8 cellular contexts compared by ENCODE assay signal in the genomic region with DNA sequence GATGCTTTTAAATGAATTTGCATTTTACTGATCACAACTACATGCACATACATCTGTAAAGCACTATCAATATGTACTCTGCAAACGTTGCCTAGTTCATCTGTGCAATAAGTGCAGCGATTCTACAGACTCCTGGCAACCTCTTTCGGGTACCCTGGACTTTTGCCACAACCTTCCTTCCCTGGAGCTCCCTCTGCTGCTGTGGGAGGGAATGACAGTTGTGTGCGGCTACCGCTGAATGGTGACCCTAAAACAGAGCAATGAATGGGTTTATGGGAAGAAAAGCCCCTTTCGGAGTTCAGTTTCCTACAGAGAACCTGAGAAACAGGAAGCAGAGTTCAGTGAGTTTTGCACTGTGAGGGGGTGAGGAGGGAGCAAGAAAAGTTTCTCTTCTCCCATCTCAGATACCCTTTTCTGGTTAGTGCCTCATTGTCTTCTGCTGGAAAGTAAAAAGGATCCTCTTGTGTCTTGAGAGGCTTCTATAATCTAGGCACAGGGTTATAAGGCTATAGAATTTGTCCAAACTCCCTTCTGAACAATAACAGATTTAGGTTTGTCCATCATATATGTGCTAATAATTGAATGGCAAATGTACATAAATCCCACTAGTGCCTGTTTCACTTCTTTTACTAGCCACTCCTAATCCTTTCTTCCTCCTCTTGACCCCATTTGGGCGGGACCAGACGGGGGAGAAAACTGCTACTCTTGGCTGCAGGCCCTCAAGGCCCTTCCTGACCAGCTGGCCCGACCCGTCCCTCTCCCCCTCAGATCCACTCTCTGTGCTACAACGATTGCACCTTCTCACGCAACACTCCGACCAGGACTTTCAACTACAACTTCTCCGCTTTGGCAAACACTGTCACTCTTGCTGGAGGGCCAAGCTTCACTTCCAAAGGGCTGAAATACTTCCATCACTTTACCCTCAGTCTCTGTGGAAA. TPM values are rescaled to one million over a fixed set of nuclear protein-coding genes. Genes with fewer than 3 reads are reported as not detected.
A peak's percentile ranks its signal among the peaks of the same experiment; 100 is the strongest.
DNase-seq lines count a peak whose midpoint lies in the region; ATAC-seq and TF ChIP-seq lines count a peak whose summit lies in the region.

No MANE protein-coding gene starts in this region.

- H3K27ac ChIP-seq in Peyer's patch = no peak overlapping the region

- no peak for TF ChIP-seq POLR2A in Peyer's patch (IDR thresholded peaks at IDR 0.05)

- peak in 5 of 6 experiments; percentile 36 to 84 (median 77) for TF ChIP-seq CTCF in Peyer's patch (IDR thresholded peaks at IDR 0.05)

- H3K4me1 ChIP-seq in Peyer's patch = no peaks in the 10 kb centered on the region

- H3K4me3 ChIP-seq in Peyer's patch (no peak overlapping the region), MG63 (no peak overlapping the region)

- peak; percentile 69 for DNase-seq in ELF-1 (ENCODE audit: low read depth, low spot score)
- DNase-seq in Peyer's patch = peak; percentile 47 to 81 (median 68)
- peak; percentile 63 for DNase-seq in activated naive CD4-positive, alpha-beta T cell treated with Interleukin-2 at 50 U/mL for 16 hours
- peak; percentile 47 for DNase-seq in kidney glomerular epithelial cell (lab: John Stamatoyannopoulos, UW)
- peak; percentile 32 for DNase-seq in stimulated activated CD8-positive, alpha-beta memory T cell treated with anti-CD3 and anti-CD28 coated beads, Interleukin-4, amount 100 ng/mL, for 24 hours (ENCODE audit: low read depth)
- no peak for DNase-seq in MG63

- H3K27me3 ChIP-seq in Peyer's patch (no peaks in the 10 kb centered on the region), MG63 (no peaks in the 10 kb centered on the region; the same call in 1 of the 2 replicates)

- H3K36me3 ChIP-seq in Peyer's patch (peaks cover 0 to 16% (median 0%) of the 10 kb centered on the region in 3 donors), MG63 (no peaks in the 10 kb centered on the region)

- ATAC-seq in HG02610 (IDR thresholded peaks at IDR 0.05; ENCODE audit: unreplicated experiment) (peak; percentile 48), GM18517 (IDR thresholded peaks at IDR 0.05; ENCODE audit: unreplicated experiment) (no peak)

- H3K9me3 ChIP-seq in Peyer's patch (no peaks in the 10 kb centered on the region), MG63 (no peaks in the 10 kb centered on the region)

RNA-seq across cellular contexts. Expression of a gene that starts 19.8 kb away (rescaled TPM):
- 100 to 1,000 TPM in 2 of 4 donors, 10 to 100 TPM in 2; 83.2 to 158 (median 102) TPM for total RNA-seq in Peyer's patch
- 751 and 778 TPM in 2 replicates for total RNA-seq in MG63 (2014; rRNA removed; shearing (Covaris generic); ENCODE audit: low replicate concordance)

RNA-seq across cellular contexts. Expression of a gene that starts 55.4 kb away (rescaled TPM):
- total RNA-seq in Peyer's patch = 1 to 10 TPM; 2.6 to 6.4 (median 4.6) TPM
- 0.76 and 1.2 TPM in 2 replicates for total RNA-seq in MG63 (2014; rRNA removed; shearing (Covaris generic); ENCODE audit: low replicate concordance)
